Comparison of ENCODE assay signal across 9 cellular contexts in the genomic region with DNA sequence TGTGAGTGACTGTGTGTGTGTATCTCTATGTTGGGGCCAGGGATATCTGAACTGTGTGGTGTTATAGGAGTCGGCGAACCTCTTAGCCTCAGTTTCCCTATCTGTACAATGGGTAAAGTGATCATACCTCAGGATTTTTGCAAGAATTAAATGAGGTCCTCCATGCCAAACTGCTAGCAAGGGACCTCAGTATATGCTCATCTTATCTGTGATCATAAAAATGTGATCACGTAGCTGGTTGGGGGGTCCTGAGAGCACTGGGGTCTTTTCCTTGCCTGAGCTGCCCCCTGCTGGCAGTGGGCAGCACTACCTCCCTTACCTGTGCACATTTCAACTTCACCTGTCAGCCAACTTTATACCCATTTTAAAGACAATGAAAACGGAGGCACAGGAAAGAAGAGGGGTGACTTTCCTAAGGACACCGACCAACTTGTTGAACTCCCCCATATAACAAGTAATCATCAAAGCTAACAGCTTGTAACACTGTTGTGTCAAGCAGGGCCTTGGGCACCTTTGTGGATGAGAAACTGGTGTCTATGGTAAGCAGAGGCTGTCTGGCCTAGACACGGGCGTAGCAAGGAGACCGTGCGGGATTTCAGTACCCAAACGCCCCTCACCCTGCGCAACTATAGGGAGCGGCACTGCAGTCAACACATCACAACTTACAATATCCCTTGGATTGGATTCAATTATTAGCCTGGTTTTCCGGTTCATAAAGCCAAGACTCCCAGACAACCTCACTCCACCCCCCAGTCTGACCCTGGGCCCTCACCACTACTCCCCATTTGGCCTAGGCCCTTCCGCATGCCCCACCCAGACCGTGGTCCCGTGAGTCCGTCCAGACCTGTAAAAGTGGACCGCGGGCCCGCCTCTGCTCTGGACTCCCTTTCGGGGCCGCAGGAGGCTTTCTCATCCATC. TPM values are rescaled to one million over a fixed set of nuclear protein-coding genes. Genes with fewer than 3 reads are reported as not detected.
A peak's percentile ranks its signal among the peaks of the same experiment; 100 is the strongest.
DNase-seq lines count a peak whose midpoint lies in the region; ATAC-seq and TF ChIP-seq lines count a peak whose summit lies in the region.
"Had no signal": no experiment of that assay in that cellular context is flagged by ENCODE, and none has a peak within 500 bp of the region (broad histone marks: within the 10 kb centered on the region; RNA-seq: fewer than 3 reads in every experiment).

No MANE protein-coding gene starts in this region.

- 24% methylated on average over 15 of the region's 22 CpGs for WGBS in mammary epithelial cell (ENCODE audit: low coverage, missing lambda C conversion rate)

- no TSS peak for BruUV-seq in mammary epithelial cell (replicated peaks; lab: Mats Ljungman, UMichigan)

- ATAC-seq in stimulated activated naive CD8-positive, alpha-beta T cell treated with anti-CD3 and anti-CD28 coated beads, Interleukin-15, Interleukin-2, amounts not matched to agents 100 U/mL and 50 U/mL, for 24 hours = no peak
- no peak for ATAC-seq in HG02884 (IDR thresholded peaks at IDR 0.05; ENCODE audit: unreplicated experiment)

- in situ Hi-C loops in mammary epithelial cell (cut with MboI; ENCODE audit: low sequenced_read_pairs in 2 of 2) = loop anchor here in 1 of 2 donors (10.0 kb wide), 1 partner anchor 74 kb away; no protein-coding TSS in a partner anchor

- peaks cover 22% of the 10 kb centered on the region for H3K79me2 ChIP-seq in mammary epithelial cell (ENCODE audit: insufficient read depth, low read length)

- H3K9me3 ChIP-seq in BLaER1 treated with 17β-estradiol and CSF1 and Interleukin-3, amounts not matched to agents 10 nM and 100 nM (replicated peaks in 1 of 11) = no peaks in the 10 kb centered on the region
- no peaks in the 10 kb centered on the region for H3K9me3 ChIP-seq in mammary epithelial cell (replicated peaks; ENCODE audit: insufficient read depth, low read length)

- intact Hi-C loops in mammary epithelial cell (cut with micrococcal nuclease) = loop anchor here (1.0 to 2.0 kb wide), 2 partner anchors 32 to 71 kb away; a partner anchor contains a TSS

- H4K20me1 ChIP-seq in BLaER1 treated with 17β-estradiol and CSF1 and Interleukin-3, amounts not matched to agents 10 nM and 100 nM = peaks cover 0 to 69% (median 19%) of the 10 kb centered on the region in 11 experiments; a peak in 12 of 22 replicates
- H4K20me1 ChIP-seq in mammary epithelial cell (ENCODE audit: insufficient read depth, low read length) = no peaks in the 10 kb centered on the region

- TF ChIP-seq CTCF in GM20000 (IDR thresholded peaks at IDR 0.05; ENCODE audit: extremely low read depth, missing control alignments) = peak; percentile 52
- peak; percentile 81 to 87 for TF ChIP-seq CTCF in mammary epithelial cell (conservative IDR thresholded peaks at IDR 0.05 in 1 of 2, IDR thresholded peaks at IDR 0.05 in 1 of 2; ENCODE audit: extremely low read depth in 1 of 2, insufficient read depth in 1 of 2, low read depth in 1 of 2, low read length in 2 of 2)
- TF ChIP-seq CTCF in kidney epithelial cell (IDR thresholded peaks at IDR 0.05; ENCODE audit: insufficient read depth, low read length, poor library complexity, severe bottlenecking) = peak; percentile 86

- dilution Hi-C loops in mammary epithelial cell (cut with HindIII; ENCODE audit: low sequenced_read_pairs) = no loop called here

- H3K27me3 ChIP-seq in BLaER1 treated with 17β-estradiol and CSF1 and Interleukin-3, amounts not matched to agents 10 nM and 100 nM = no peaks in the 10 kb centered on the region
- H3K27me3 ChIP-seq in mammary epithelial cell (ENCODE audit: insufficient read depth, low read length) = no peaks in the 10 kb centered on the region
- no peaks in the 10 kb centered on the region for H3K27me3 ChIP-seq in kidney epithelial cell (ENCODE audit: control insufficient read depth, insufficient read depth, low read length)

- peak overlapping the region; percentile 84 to 94 (median 91) for H3K27ac ChIP-seq in BLaER1 treated with 17β-estradiol and CSF1 and Interleukin-3, amounts not matched to agents 10 nM and 100 nM
- peak overlapping the region; percentile 83 for H3K27ac ChIP-seq in mammary epithelial cell (ENCODE audit: insufficient read depth, low read depth, low read length)

- H3K36me3 ChIP-seq in BLaER1 treated with 17β-estradiol and CSF1 and Interleukin-3, amounts not matched to agents 10 nM and 100 nM = peaks cover 19 to 59% (median 40%) of the 10 kb centered on the region in 11 experiments; a peak in 21 of 22 replicates
- H3K36me3 ChIP-seq in mammary epithelial cell (ENCODE audit: insufficient read depth, low read length) = peaks cover 4% of the 10 kb centered on the region
- no peaks in the 10 kb centered on the region for H3K36me3 ChIP-seq in kidney epithelial cell (ENCODE audit: control insufficient read depth, insufficient read depth, low read length)

- peak overlapping the region; percentile 89 to 97 (median 95) for H3K9ac ChIP-seq in BLaER1 treated with 17β-estradiol and CSF1 and Interleukin-3, amounts not matched to agents 10 nM and 100 nM
- H3K9ac ChIP-seq in mammary epithelial cell (ENCODE audit: insufficient read depth, low read length) = peak overlapping the region; percentile 82

- H3K4me3 ChIP-seq in BLaER1 treated with 17β-estradiol and CSF1 and Interleukin-3, amounts not matched to agents 10 nM and 100 nM = peak overlapping the region; percentile 72 to 96 (median 84)
- peak overlapping the region; percentile 52 to 75 (median 68) for H3K4me3 ChIP-seq in mammary epithelial cell (replicated peaks in 1 of 3; ENCODE audit: insufficient read depth in 1 of 3, low read depth in 2 of 3, low read length in 3 of 3)
- H3K4me3 ChIP-seq in kidney epithelial cell (ENCODE audit: low read depth, low read length) = peak overlapping the region; percentile 87

- CTCF ChIA-PET in mammary epithelial cell (lab: Charles Lee; ENCODE audit: low non-redundant PET) = interaction anchor here (0.8 kb wide), 1 partner anchor 922 kb away, joined by 3 read pairs; a partner anchor contains a TSS

- H3K4me2 ChIP-seq in BLaER1 treated with 17β-estradiol and CSF1 and Interleukin-3, amounts not matched to agents 10 nM and 100 nM = peak overlapping the region; percentile 84 to 99 (median 94)
- H3K4me2 ChIP-seq in mammary epithelial cell (ENCODE audit: insufficient read depth, low read depth, low read length) = peak overlapping the region; percentile 90

- H3K4me1 ChIP-seq in BLaER1 treated with 17β-estradiol and CSF1 and Interleukin-3, amounts not matched to agents 10 nM and 100 nM = peaks cover 15 to 31% (median 24%) of the 10 kb centered on the region in 10 experiments
- peaks cover 10% of the 10 kb centered on the region for H3K4me1 ChIP-seq in mammary epithelial cell (ENCODE audit: insufficient read depth, low read length)

- H2AFZ ChIP-seq in mammary epithelial cell (ENCODE audit: low read depth, low read length) = peak overlapping the region; percentile 89

- DNase-seq in GM20000 (ENCODE audit: low spot score) = peak; percentile 79
- peak; percentile 48 for DNase-seq in RKO (ENCODE audit: low spot score)
- DNase-seq in mammary epithelial cell = no peak
- no peak for DNase-seq in kidney epithelial cell (ENCODE audit: low read depth)
- peak; percentile 60 for DNase-seq in stimulated activated naive CD8-positive, alpha-beta T cell treated with anti-CD3 and anti-CD28 coated beads, Interleukin-15, Interleukin-2, amounts not matched to agents 100 U/mL and 50 U/mL, for 24 hours
- no peak for DNase-seq in putamen (ENCODE audit: low spot score)

RNA-seq across cellular contexts. Expression of a gene that starts 1.2 kb away (rescaled TPM):
- total RNA-seq in mammary epithelial cell (10 to 100 TPM; 54.3 to 59.8 TPM), kidney epithelial cell (84.6 and 108 TPM in 2 replicates)
- 59.1 TPM for polyA plus RNA-seq in mammary epithelial cell
- 178 TPM for polyA minus RNA-seq in mammary epithelial cell

RNA-seq across cellular contexts. Expression of a gene that starts 12.4 kb away (rescaled TPM):
- total RNA-seq in mammary epithelial cell (1 to 10 TPM; 8.4 to 9.7 TPM), kidney epithelial cell (2.3 and 5.0 TPM in 2 replicates)
- 4.6 TPM for polyA plus RNA-seq in mammary epithelial cell
- 6.7 TPM for polyA minus RNA-seq in mammary epithelial cell

RNA-seq across cellular contexts. Expression of a gene that starts 31.4 kb away (rescaled TPM):
- total RNA-seq in mammary epithelial cell (10 to 100 TPM; 20.3 to 44.2 TPM), kidney epithelial cell (31.7 and 39.6 TPM in 2 replicates)
- polyA plus RNA-seq in mammary epithelial cell = 14.6 TPM
- polyA minus RNA-seq in mammary epithelial cell = 79.2 TPM

RNA-seq across cellular contexts. Expression of a gene that starts 40.4 kb away (rescaled TPM):
- total RNA-seq in mammary epithelial cell (10 to 100 TPM; 19.8 to 47.6 TPM), kidney epithelial cell (54.8 and 62.6 TPM in 2 replicates)
- polyA plus RNA-seq in mammary epithelial cell = 44.2 TPM
- 31.1 TPM for polyA minus RNA-seq in mammary epithelial cell

RNA-seq across cellular contexts. Expression of a gene that starts 58.2 kb away (rescaled TPM):
- under 1 TPM in 1 of 2 donors, not detected in 1; under 0.01 TPM for total RNA-seq in mammary epithelial cell
- polyA plus RNA-seq in mammary epithelial cell = not detected
- not detected for polyA minus RNA-seq in mammary epithelial cell
- total RNA-seq in kidney epithelial cell = not detected in 2 replicates
- total RNA-seq: subcutaneous adipose tissue had no signal

Comparison
In these comparisons a context has a peak if more than half of its experiments do, and no peak if none do; other contexts are left out.
1. DNase-seq: peak in GM20000 (single experiment), RKO (single experiment) and stimulated activated naive CD8-positive, alpha-beta T cell treated with anti-CD3 and anti-CD28 coated beads, Interleukin-15, Interleukin-2, amounts not matched to agents 100 U/mL and 50 U/mL, for 24 hours (single experiment); none in mammary epithelial cell (single experiment), kidney epithelial cell (single experiment) and putamen (single experiment).
2. Peak in every context shown above with its lines, with median percentiles within 50 percentile points of each other: H3K4me3 ChIP-seq and CTCF ChIP-seq.